In the genomic region with DNA sequence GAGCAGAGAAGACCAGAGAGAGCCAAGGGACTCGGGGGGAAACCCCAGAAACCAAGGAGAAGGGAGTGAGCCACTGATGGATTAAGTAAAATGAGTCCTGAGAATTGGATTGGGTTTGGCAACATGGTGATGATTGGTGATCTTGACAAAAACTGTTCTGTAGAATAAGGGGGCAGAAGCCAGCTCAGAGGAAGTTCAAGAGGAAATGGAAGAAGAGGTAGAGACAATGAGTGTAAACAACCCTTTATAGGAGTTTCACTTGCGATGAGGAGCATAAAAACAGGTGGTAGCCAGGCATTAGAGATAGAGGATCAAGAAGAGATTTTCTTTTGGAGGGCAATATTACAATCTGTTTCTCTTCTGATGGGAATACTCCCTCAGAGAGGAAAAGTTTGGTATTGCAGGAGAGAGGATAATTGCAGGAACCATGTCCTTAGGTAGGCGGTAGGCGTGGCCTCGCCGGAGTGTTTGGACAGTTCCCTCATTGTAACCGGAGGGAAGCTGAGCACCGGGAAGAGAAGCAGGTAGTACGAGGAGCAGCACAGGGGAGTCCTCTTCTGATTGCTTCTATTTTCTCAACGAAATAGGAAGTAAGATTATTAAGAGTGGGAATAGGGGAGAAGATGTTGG, we compare ENCODE assay signal across 10 cellular contexts.
A peak's percentile ranks its signal among the peaks of the same experiment; 100 is the strongest.
DNase-seq lines count a peak whose midpoint lies in the region; ATAC-seq and TF ChIP-seq lines count a peak whose summit lies in the region.
"Had no signal": no experiment of that assay in that cellular context is flagged by ENCODE, and none has a peak within 500 bp of the region (broad histone marks: within the 10 kb centered on the region; RNA-seq: fewer than 3 reads in every experiment).

No MANE protein-coding gene starts in this region.

- no peaks in the 10 kb centered on the region for H3K36me3 Mint-ChIP-seq in progenitor cell of endocrine pancreas (ENCODE audit: insufficient read depth)
- H3K36me3 Mint-ChIP-seq: brain had no signal

- peak; percentile 13 for TF ChIP-seq CTCF in progenitor cell of endocrine pancreas (IDR thresholded peaks at IDR 0.05; ENCODE audit: unreplicated experiment)

- H3K27me3 Mint-ChIP-seq in progenitor cell of endocrine pancreas, result no peaks in the 10 kb centered on the region
- H3K27me3 Mint-ChIP-seq: brain had no signal

- H3K4me3 Mint-ChIP-seq in progenitor cell of endocrine pancreas (ENCODE audit: low read depth), result no peak overlapping the region
- H3K4me3 Mint-ChIP-seq: brain had no signal

- H3K4me1 Mint-ChIP-seq in progenitor cell of endocrine pancreas (ENCODE audit: low read depth), result peaks cover 3% of the 10 kb centered on the region
- H3K4me1 Mint-ChIP-seq: brain had no signal

- no peaks in the 10 kb centered on the region for H3K9me3 Mint-ChIP-seq in progenitor cell of endocrine pancreas (ENCODE audit: low read depth)
- H3K9me3 Mint-ChIP-seq: brain had no signal

- DNase-seq in NCI-H146 (lab: John Stamatoyannopoulos, UW) (peak; percentile 70), dermis blood vessel endothelial cell (peak; percentile 7), progenitor cell of endocrine pancreas (ENCODE audit: low spot score, unreplicated experiment) (no peak), anterior cingulate cortex (lab: John Stamatoyannopoulos, UW) (no peak)
- DNase-seq in activated effector memory CD4-positive, alpha-beta T cell treated with anti-CD3 and anti-CD28 coated beads, Interleukin-2, amount 50 U/mL, for 16 hours, result no peak
- no peak for DNase-seq in activated naive CD4-positive, alpha-beta T cell (lab: John Stamatoyannopoulos, UW)
- DNase-seq: substantia nigra, SW 1271 had no signal

- H3K27ac Mint-ChIP-seq in progenitor cell of endocrine pancreas, result no peak overlapping the region
- H3K27ac Mint-ChIP-seq: brain had no signal

- ATAC-seq in GM19395 (IDR thresholded peaks at IDR 0.05; ENCODE audit: unreplicated experiment), result peak; percentile 59

Comparison
In these comparisons a context has a peak if more than half of its experiments do, and no peak if none do; other contexts are left out.
1. DNase-seq: peak in NCI-H146 (single experiment) and dermis blood vessel endothelial cell (single experiment); none in progenitor cell of endocrine pancreas (single experiment), anterior cingulate cortex (0 of 58), activated effector memory CD4-positive, alpha-beta T cell treated with anti-CD3 and anti-CD28 coated beads, Interleukin-2, amount 50 U/mL, for 16 hours (single experiment) and activated naive CD4-positive, alpha-beta T cell (0 of 4).